ENCODE assay signal across 25 cellular contexts in genomic region chr3:52017467-52018065, GRCh38. TPM values are rescaled to one million over a fixed set of nuclear protein-coding genes. Genes with fewer than 3 reads are reported as not detected.
DNase-seq lines count a peak whose midpoint lies in the region; ATAC-seq, FAIRE-seq and TF ChIP-seq lines count a peak whose summit lies in the region.
"Had no signal": no experiment of that assay in that cellular context is flagged by ENCODE, and none has a peak within 500 bp of the region (broad histone marks: within the 10 kb centered on the region; RNA-seq: fewer than 3 reads in every experiment).

No MANE protein-coding gene starts in this region.

- no peaks in the 10 kb centered on the region for H3K36me3 ChIP-seq in liver (ENCODE audit: control insufficient read depth in 4 of 4, insufficient read depth in 3 of 4, low read depth in 1 of 4, low read length in 3 of 4)
- no peaks in the 10 kb centered on the region for H3K36me3 ChIP-seq in HepG2 (replicated peaks in 1 of 2; ENCODE audit: control insufficient read depth in 1 of 2, insufficient read depth in 2 of 2, low read length in 2 of 2)
- no peaks in the 10 kb centered on the region for H3K36me3 ChIP-seq in esophagus muscularis mucosa
- no peaks in the 10 kb centered on the region for H3K36me3 ChIP-seq in mammary epithelial cell (ENCODE audit: insufficient read depth, low read length)
- H3K36me3 ChIP-seq: left lung, neutrophil, prostate gland had no signal

- WGBS in liver: 83% methylated on average over 14 of the region's 14 CpGs
- 41% methylated on average over 8 of the region's 14 CpGs for WGBS in HepG2 (ENCODE audit: low lambda C conversion rate)
- 84% methylated on average over 14 of the region's 14 CpGs for WGBS in esophagus muscularis mucosa
- 85% methylated on average over 8 of the region's 14 CpGs for WGBS in mammary epithelial cell (ENCODE audit: low coverage, missing lambda C conversion rate)

- no peaks in the 10 kb centered on the region for H3K36me3 Mint-ChIP-seq in nephron (ENCODE audit: low read depth)

- CTCF ChIA-PET in HepG2 (lab: Yijun Ruan, JAX; ENCODE audit: low intra/inter-chr PET ratio, low total read pairs) (no interaction called here), mammary epithelial cell (lab: Charles Lee; ENCODE audit: low non-redundant PET) (no interaction called here)

- peaks cover 41% of the 10 kb centered on the region for H3K4me1 Mint-ChIP-seq in nephron

- no peaks in the 10 kb centered on the region for H3K9me3 ChIP-seq in liver (ENCODE audit: control insufficient read depth in 4 of 4, low read length in 3 of 4)
- no peaks in the 10 kb centered on the region for H3K9me3 ChIP-seq in HepG2 (ENCODE audit: low read length)
- no peaks in the 10 kb centered on the region for H3K9me3 ChIP-seq in esophagus muscularis mucosa
- H3K9me3 ChIP-seq in mammary epithelial cell (replicated peaks; ENCODE audit: insufficient read depth, low read length): no peaks in the 10 kb centered on the region
- H3K9me3 ChIP-seq: A549, left lung, neutrophil, prostate gland had no signal

- POLR2A ChIA-PET in HepG2 (lab: Yijun Ruan, JAX): no interaction called here

- H3K4me3 ChIP-seq in liver (ENCODE audit: low read depth in 1 of 3, low read length in 3 of 3): no peak overlapping the region
- H3K4me3 ChIP-seq in HepG2 (replicated peaks in 1 of 3; ENCODE audit: insufficient read depth in 1 of 3, low read depth in 2 of 3, low read length in 3 of 3): no peak overlapping the region
- H3K4me3 ChIP-seq in esophagus muscularis mucosa: no peak overlapping the region
- H3K4me3 ChIP-seq in mammary epithelial cell (replicated peaks in 1 of 3; ENCODE audit: insufficient read depth in 1 of 3, low read depth in 2 of 3, low read length in 3 of 3): no peak overlapping the region
- H3K4me3 ChIP-seq: A549, left lung, prostate gland had no signal

- intact Hi-C loops in HepG2 (cut with micrococcal nuclease; ENCODE audit: unreplicated experiment): no loop called here
- intact Hi-C loops in esophagus muscularis mucosa (cut with DNase I): loop anchor here (5.0 kb wide), 1 partner anchor 40 kb away; the partner anchor contains the start of gene DUSP7
- intact Hi-C loops in mammary epithelial cell (cut with micrococcal nuclease): no loop called here

- H3K4me2 ChIP-seq in HepG2 (ENCODE audit: low read depth, low read length) (no peak overlapping the region), mammary epithelial cell (ENCODE audit: insufficient read depth, low read depth, low read length) (no peak overlapping the region)
- H3K4me2 ChIP-seq: A549 had no signal

- H3K4me1 ChIP-seq in liver (ENCODE audit: control insufficient read depth in 4 of 4, insufficient read depth in 4 of 4, low read length in 3 of 4): peaks cover 0 to 3% (median 0%) of the 10 kb centered on the region in 4 donors
- H3K4me1 ChIP-seq in HepG2 (ENCODE audit: insufficient read depth, low read length): peaks cover 64% of the 10 kb centered on the region
- H3K4me1 ChIP-seq in esophagus muscularis mucosa: peaks cover 36 to 64% (median 46%) of the 10 kb centered on the region in 4 donors
- H3K4me1 ChIP-seq in mammary epithelial cell (ENCODE audit: insufficient read depth, low read length): no peaks in the 10 kb centered on the region
- H3K4me1 ChIP-seq: A549, prostate gland had no signal

- H3K27me3 ChIP-seq in liver (ENCODE audit: control insufficient read depth in 4 of 4, insufficient read depth in 4 of 4, low read length in 3 of 4) (no peaks in the 10 kb centered on the region), HepG2 (ENCODE audit: control insufficient read depth in 1 of 2, insufficient read depth in 2 of 2, low read length in 2 of 2) (peaks cover 2 to 55% of the 10 kb centered on the region in 2 experiments; a peak in 3 of 5 replicates), esophagus muscularis mucosa (no peaks in the 10 kb centered on the region), mammary epithelial cell (ENCODE audit: insufficient read depth, low read length) (no peaks in the 10 kb centered on the region)
- H3K27me3 ChIP-seq: left lung, neutrophil had no signal

- H3K9me3 Mint-ChIP-seq in nephron: no peaks in the 10 kb centered on the region

- no peak for TF ChIP-seq EP300 in HepG2 (IDR thresholded peaks at IDR 0.05; ENCODE audit: low read depth in 2 of 2, low read length in 2 of 2)
- no peak for TF ChIP-seq EP300 in HepG2 (CRISPR knock-in tag; IDR thresholded peaks at IDR 0.05; ENCODE audit: borderline replicate concordance)
- no peak for TF ChIP-seq EP300 in esophagus muscularis mucosa (IDR thresholded peaks at IDR 0.05)

- H3K9ac ChIP-seq in liver (ENCODE audit: low read depth in 1 of 2, low read length in 2 of 2): no peak overlapping the region
- H3K9ac ChIP-seq in HepG2 (ENCODE audit: insufficient read depth, low read depth, low read length): no peak overlapping the region
- H3K9ac ChIP-seq in mammary epithelial cell (ENCODE audit: insufficient read depth, low read length): no peak overlapping the region

- DNase-seq in HepG2 (ENCODE audit: low spot score): no peak
- DNase-seq in esophagus muscularis mucosa (ENCODE audit: extremely low spot score): no peak
- DNase-seq in NCI-H345 treated with DMSO at 0.1 percent for 48 hours (lab: John Stamatoyannopoulos, UW; ENCODE audit: unreplicated experiment): no peak
- DNase-seq in H4 (ENCODE audit: low spot score): no peak
- no peak for DNase-seq in mammary epithelial cell
- DNase-seq: activated gamma-delta T cell; DMS53; GF-D8; Kasumi-1; NCI-H1694; NCI-H2171 treated with DMSO at 0.1 percent for 48 hours; NCI-H524 treated with DMSO at 0.1 percent for 48 hours; small intestine; stimulated activated CD4-positive, alpha-beta T cell treated with anti-CD3 and anti-CD28 coated beads, Interleukin-2, amount 100 ng/mL, for 24 hours had no signal

- H3K27ac ChIP-seq in liver (ENCODE audit: low read depth in 1 of 2, low read length in 2 of 2) (no peak overlapping the region), HepG2 (ENCODE audit: extremely low read length, insufficient read depth, low read length) (no peak overlapping the region), esophagus muscularis mucosa (replicated peaks in 1 of 4) (peak overlapping the region; percentile 24 to 59 (median 33)), mammary epithelial cell (ENCODE audit: insufficient read depth, low read depth, low read length) (no peak overlapping the region)
- H3K27ac ChIP-seq: A549, left lung, neutrophil, prostate gland had no signal

- no peaks in the 10 kb centered on the region for H3K79me2 ChIP-seq in HepG2 (ENCODE audit: insufficient read depth, low read length)
- no peaks in the 10 kb centered on the region for H3K79me2 ChIP-seq in mammary epithelial cell (ENCODE audit: insufficient read depth, low read length)

- BruUV-seq in HepG2 (replicated peaks; lab: Mats Ljungman, UMichigan): no TSS peak
- no TSS peak for BruUV-seq in mammary epithelial cell (replicated peaks; lab: Mats Ljungman, UMichigan)

- TF ChIP-seq CTCF in liver (IDR thresholded peaks at IDR 0.05; ENCODE audit: low read depth, low read length, missing input control) (no peak), HepG2 (CRISPR knock-in tag; IDR thresholded peaks at IDR 0.05) (no peak), esophagus muscularis mucosa (IDR thresholded peaks at IDR 0.05) (no peak), nephron (IDR thresholded peaks at IDR 0.05; ENCODE audit: unreplicated experiment in 3 of 3) (no peak), mammary epithelial cell (conservative IDR thresholded peaks at IDR 0.05 in 1 of 2, IDR thresholded peaks at IDR 0.05 in 1 of 2; ENCODE audit: extremely low read depth in 1 of 2, insufficient read depth in 1 of 2, low read depth in 1 of 2, low read length in 2 of 2) (no peak)

- no peaks in the 10 kb centered on the region for H3K27me3 Mint-ChIP-seq in nephron (ENCODE audit: low read depth)

- H2AFZ ChIP-seq in HepG2 (ENCODE audit: low read length): no peak overlapping the region
- H2AFZ ChIP-seq in mammary epithelial cell (ENCODE audit: low read depth, low read length): no peak overlapping the region

- no peaks in the 10 kb centered on the region for H4K20me1 ChIP-seq in HepG2 (ENCODE audit: insufficient read depth, low read length)
- H4K20me1 ChIP-seq in mammary epithelial cell (ENCODE audit: insufficient read depth, low read length): no peaks in the 10 kb centered on the region

- dilution Hi-C loops in mammary epithelial cell (cut with HindIII; ENCODE audit: low sequenced_read_pairs): no loop called here

- in situ Hi-C loops in HepG2 (cut with HindIII; ENCODE audit: extremely low pct_ligation_motif_present, low pct_unique_long_range_greater_than_20kb): no loop called here
- in situ Hi-C loops in mammary epithelial cell (cut with MboI; ENCODE audit: low sequenced_read_pairs in 2 of 2): no loop called here

- H3K27ac Mint-ChIP-seq in nephron: peak overlapping the region; percentile 52 to 88 (median 57)
- H3K27ac Mint-ChIP-seq: B cell had no signal

- TF ChIP-seq RAD21 in liver (IDR thresholded peaks at IDR 0.05) (no peak), HepG2 (CRISPR knock-in tag; IDR thresholded peaks at IDR 0.05) (no peak)

- no peak for TF ChIP-seq POLR2A in HepG2 (IDR thresholded peaks at IDR 0.05; ENCODE audit: insufficient read depth in 1 of 2, low read depth in 2 of 2, low read length in 2 of 2)
- TF ChIP-seq POLR2A in esophagus muscularis mucosa (IDR thresholded peaks at IDR 0.05; ENCODE audit: low read depth): no peak

- no peak for ATAC-seq in HepG2
- no peak for ATAC-seq in GM21786 (IDR thresholded peaks at IDR 0.05; ENCODE audit: unreplicated experiment)
- ATAC-seq: A549, left lung had no signal

- no peak overlapping the region for H3K4me3 Mint-ChIP-seq in nephron
- H3K4me3 Mint-ChIP-seq: B cell had no signal

- FAIRE-seq in HepG2 (lab: Jason Lieb, UNC): no peak
- FAIRE-seq: A549, endothelial cell of umbilical vein, H1, RCC 7860, small intestine had no signal

RNA-seq across cellular contexts. Expression of gene RPL29, which starts 21.9 kb away (rescaled TPM):
- total RNA-seq in liver (100 to 1,000 TPM; 292 to 358 TPM), HepG2 (2016; rRNA removed; fragmentation: Illumina TruSeq; extraction: Trizol) (1,348 and 1,507 TPM in 2 replicates), esophagus muscularis mucosa (1,000 to 10,000 TPM in 3 of 4 donors, 100 to 1,000 TPM in 1; 786 to 1,908 (median 1,382) TPM), mammary epithelial cell (1,000 to 10,000 TPM; 1,040 to 1,174 TPM)
- polyA plus RNA-seq in liver (100 to 1,000 TPM; 418 to 789 TPM), HepG2 (2011; rRNA removed) (2,212 and 2,263 TPM in 2 replicates), mammary epithelial cell (2,670 TPM)
- total RNA-seq in HepG2 (2016; cell fraction: cytosol; rRNA removed; fragmentation: Illumina TruSeq; extraction: Trizol; ENCODE audit: low read depth): 2,410 and 2,561 TPM in 2 replicates
- 1,336 and 1,557 TPM in 2 replicates for total RNA-seq in HepG2 (2016; cell fraction: insoluble cytoplasmic fraction; rRNA removed; fragmentation: Illumina TruSeq; extraction: Trizol)
- 3,125 and 3,259 TPM in 2 replicates for total RNA-seq in HepG2 (2016; cell fraction: membrane; rRNA removed; fragmentation: Illumina TruSeq; extraction: Trizol)
- total RNA-seq in HepG2 (2016; cell fraction: nucleus; rRNA removed; fragmentation: Illumina TruSeq; extraction: Trizol): 561 and 582 TPM in 2 replicates
- polyA plus RNA-seq in HepG2 (2011; cell fraction: cytosol; rRNA removed): 3,529 and 3,773 TPM in 2 replicates
- 1,156 and 1,364 TPM in 2 replicates for polyA plus RNA-seq in HepG2 (2011; cell fraction: nucleus; rRNA removed)
- polyA plus RNA-seq in HepG2 (2012): 2,468 and 3,197 TPM in 2 replicates
- polyA plus RNA-seq in HepG2 (2016; cell fraction: cytosol; fragmentation: Illumina TruSeq; extraction: Trizol; ENCODE audit: low read depth): 3,334 and 3,729 TPM in 2 replicates
- 2,145 and 2,237 TPM in 2 replicates for polyA plus RNA-seq in HepG2 (2016; cell fraction: insoluble cytoplasmic fraction; fragmentation: Illumina TruSeq; extraction: Trizol; ENCODE audit: low read depth)
- polyA plus RNA-seq in HepG2 (2016; cell fraction: membrane; fragmentation: Illumina TruSeq; extraction: Trizol; ENCODE audit: low read depth): 4,346 and 4,410 TPM in 2 replicates
- polyA plus RNA-seq in HepG2 (2016; cell fraction: nucleus; fragmentation: Illumina TruSeq; extraction: Trizol; ENCODE audit: insufficient read depth, low read depth): 1,173 and 1,267 TPM in 2 replicates
- polyA minus RNA-seq in HepG2 (2011; rRNA and poly(A)+ RNA removed; ENCODE audit: low replicate concordance): 1,196 and 1,308 TPM in 2 replicates
- polyA minus RNA-seq in HepG2 (2011; cell fraction: cytosol; rRNA and poly(A)+ RNA removed): 819 and 837 TPM in 2 replicates
- 324 and 432 TPM in 2 replicates for polyA minus RNA-seq in HepG2 (2011; cell fraction: nucleus; rRNA and poly(A)+ RNA removed)
- 1,303 and 1,313 TPM in 2 replicates for total RNA-seq in H4 (2014; rRNA removed; shearing (Covaris generic))
- polyA minus RNA-seq in mammary epithelial cell: 407 TPM

RNA-seq across cellular contexts. Expression of gene ACY1, which starts 34.2 kb away (rescaled TPM):
- total RNA-seq in liver (100 to 1,000 TPM in 1 of 2 donors, 10 to 100 TPM in 1; 69.5 to 241 TPM), HepG2 (2016; rRNA removed; fragmentation: Illumina TruSeq; extraction: Trizol) (112 and 113 TPM in 2 replicates), esophagus muscularis mucosa (10 to 100 TPM in 3 of 4 donors, 1 to 10 TPM in 1; 10.0 to 19.2 (median 15.8) TPM), mammary epithelial cell (100 to 1,000 TPM in 1 of 2 donors, 10 to 100 TPM in 1; 90.5 to 107 TPM)
- polyA plus RNA-seq in liver (100 to 1,000 TPM; 234 to 274 TPM), HepG2 (2011; rRNA removed) (162 and 166 TPM in 2 replicates), mammary epithelial cell (129 TPM)
- 24.7 and 29.0 TPM in 2 replicates for total RNA-seq in HepG2 (2016; cell fraction: cytosol; rRNA removed; fragmentation: Illumina TruSeq; extraction: Trizol; ENCODE audit: low read depth)
- 100 and 107 TPM in 2 replicates for total RNA-seq in HepG2 (2016; cell fraction: insoluble cytoplasmic fraction; rRNA removed; fragmentation: Illumina TruSeq; extraction: Trizol)
- total RNA-seq in HepG2 (2016; cell fraction: membrane; rRNA removed; fragmentation: Illumina TruSeq; extraction: Trizol): 29.7 and 29.8 TPM in 2 replicates
- total RNA-seq in HepG2 (2016; cell fraction: nucleus; rRNA removed; fragmentation: Illumina TruSeq; extraction: Trizol): 46.2 and 55.9 TPM in 2 replicates
- 122 and 222 TPM in 2 replicates for polyA plus RNA-seq in HepG2 (2011; cell fraction: cytosol; rRNA removed)
- polyA plus RNA-seq in HepG2 (2011; cell fraction: nucleus; rRNA removed): 380 and 387 TPM in 2 replicates
- 89.1 and 116 TPM in 2 replicates for polyA plus RNA-seq in HepG2 (2012)
- 18.6 and 25.0 TPM in 2 replicates for polyA plus RNA-seq in HepG2 (2016; cell fraction: cytosol; fragmentation: Illumina TruSeq; extraction: Trizol; ENCODE audit: low read depth)
- polyA plus RNA-seq in HepG2 (2016; cell fraction: insoluble cytoplasmic fraction; fragmentation: Illumina TruSeq; extraction: Trizol; ENCODE audit: low read depth): 101 and 119 TPM in 2 replicates
- 26.8 and 28.5 TPM in 2 replicates for polyA plus RNA-seq in HepG2 (2016; cell fraction: membrane; fragmentation: Illumina TruSeq; extraction: Trizol; ENCODE audit: low read depth)
- polyA plus RNA-seq in HepG2 (2016; cell fraction: nucleus; fragmentation: Illumina TruSeq; extraction: Trizol; ENCODE audit: insufficient read depth, low read depth): 112 and 117 TPM in 2 replicates
- 110 and 460 TPM in 2 replicates for polyA minus RNA-seq in HepG2 (2011; rRNA and poly(A)+ RNA removed; ENCODE audit: low replicate concordance)
- polyA minus RNA-seq in HepG2 (2011; cell fraction: cytosol; rRNA and poly(A)+ RNA removed): 133 and 142 TPM in 2 replicates
- polyA minus RNA-seq in HepG2 (2011; cell fraction: nucleus; rRNA and poly(A)+ RNA removed): 75.1 and 77.0 TPM in 2 replicates
- total RNA-seq in H4 (2014; rRNA removed; shearing (Covaris generic)): 35.6 and 41.7 TPM in 2 replicates
- 147 TPM for polyA minus RNA-seq in mammary epithelial cell

RNA-seq across cellular contexts. Expression of gene DUSP7, which starts 38.8 kb away (rescaled TPM):
- 1 to 10 TPM; 3.7 to 5.0 TPM for total RNA-seq in liver
- polyA plus RNA-seq in liver: 1 to 10 TPM; 1.5 to 3.7 TPM
- total RNA-seq in HepG2 (2016; rRNA removed; fragmentation: Illumina TruSeq; extraction: Trizol): 6.6 and 7.3 TPM in 2 replicates
- 4.7 and 5.1 TPM in 2 replicates for total RNA-seq in HepG2 (2016; cell fraction: cytosol; rRNA removed; fragmentation: Illumina TruSeq; extraction: Trizol; ENCODE audit: low read depth)
- total RNA-seq in HepG2 (2016; cell fraction: insoluble cytoplasmic fraction; rRNA removed; fragmentation: Illumina TruSeq; extraction: Trizol): 5.1 and 7.0 TPM in 2 replicates
- 14.7 and 15.2 TPM in 2 replicates for total RNA-seq in HepG2 (2016; cell fraction: membrane; rRNA removed; fragmentation: Illumina TruSeq; extraction: Trizol)
- total RNA-seq in HepG2 (2016; cell fraction: nucleus; rRNA removed; fragmentation: Illumina TruSeq; extraction: Trizol): 4.6 and 4.7 TPM in 2 replicates
- polyA plus RNA-seq in HepG2 (2011; rRNA removed): 8.7 and 8.8 TPM in 2 replicates
- 8.3 and 10.5 TPM in 2 replicates for polyA plus RNA-seq in HepG2 (2011; cell fraction: cytosol; rRNA removed)
- 5.7 and 6.3 TPM in 2 replicates for polyA plus RNA-seq in HepG2 (2011; cell fraction: nucleus; rRNA removed)
- polyA plus RNA-seq in HepG2 (2012): 2.9 and 3.4 TPM in 2 replicates
- 7.5 and 8.7 TPM in 2 replicates for polyA plus RNA-seq in HepG2 (2016; cell fraction: cytosol; fragmentation: Illumina TruSeq; extraction: Trizol; ENCODE audit: low read depth)
- polyA plus RNA-seq in HepG2 (2016; cell fraction: insoluble cytoplasmic fraction; fragmentation: Illumina TruSeq; extraction: Trizol; ENCODE audit: low read depth): 9.3 and 11.6 TPM in 2 replicates
- 15.7 and 19.4 TPM in 2 replicates for polyA plus RNA-seq in HepG2 (2016; cell fraction: membrane; fragmentation: Illumina TruSeq; extraction: Trizol; ENCODE audit: low read depth)
- 7.9 and 8.3 TPM in 2 replicates for polyA plus RNA-seq in HepG2 (2016; cell fraction: nucleus; fragmentation: Illumina TruSeq; extraction: Trizol; ENCODE audit: insufficient read depth, low read depth)
- polyA minus RNA-seq in HepG2 (2011; rRNA and poly(A)+ RNA removed; ENCODE audit: low replicate concordance): 31.6 and 87.2 TPM in 2 replicates
- polyA minus RNA-seq in HepG2 (2011; cell fraction: cytosol; rRNA and poly(A)+ RNA removed): 8.1 and 9.1 TPM in 2 replicates
- polyA minus RNA-seq in HepG2 (2011; cell fraction: nucleus; rRNA and poly(A)+ RNA removed): 4.6 and 5.6 TPM in 2 replicates
- 10 to 100 TPM in 3 of 4 donors, 1 to 10 TPM in 1; 10.0 to 23.5 (median 15.9) TPM for total RNA-seq in esophagus muscularis mucosa
- total RNA-seq in H4 (2014; rRNA removed; shearing (Covaris generic)): 4.3 and 6.2 TPM in 2 replicates
- 100 to 1,000 TPM in 1 of 2 donors, 10 to 100 TPM in 1; 64.7 to 167 TPM for total RNA-seq in mammary epithelial cell
- polyA plus RNA-seq in mammary epithelial cell: 212 TPM
- 293 TPM for polyA minus RNA-seq in mammary epithelial cell

RNA-seq across cellular contexts. Expression of gene ABHD14A, which starts 42.7 kb away (rescaled TPM):
- 10 to 100 TPM in 1 of 2 donors, 1 to 10 TPM in 1; 8.2 to 10.5 TPM for total RNA-seq in liver
- polyA plus RNA-seq in liver: 10 to 100 TPM; 16.3 to 19.9 TPM
- total RNA-seq in HepG2 (2016; rRNA removed; fragmentation: Illumina TruSeq; extraction: Trizol): 12.3 and 29.5 TPM in 2 replicates
- 29.8 and 42.0 TPM in 2 replicates for total RNA-seq in HepG2 (2016; cell fraction: cytosol; rRNA removed; fragmentation: Illumina TruSeq; extraction: Trizol; ENCODE audit: low read depth)
- 13.9 and 25.2 TPM in 2 replicates for total RNA-seq in HepG2 (2016; cell fraction: insoluble cytoplasmic fraction; rRNA removed; fragmentation: Illumina TruSeq; extraction: Trizol)
- 28.5 and 40.2 TPM in 2 replicates for total RNA-seq in HepG2 (2016; cell fraction: membrane; rRNA removed; fragmentation: Illumina TruSeq; extraction: Trizol)
- total RNA-seq in HepG2 (2016; cell fraction: nucleus; rRNA removed; fragmentation: Illumina TruSeq; extraction: Trizol): 14.6 and 20.6 TPM in 2 replicates
- 46.9 and 53.9 TPM in 2 replicates for polyA plus RNA-seq in HepG2 (2011; rRNA removed)
- 62.7 and 81.3 TPM in 2 replicates for polyA plus RNA-seq in HepG2 (2011; cell fraction: cytosol; rRNA removed)
- polyA plus RNA-seq in HepG2 (2011; cell fraction: nucleus; rRNA removed): 21.1 and 27.5 TPM in 2 replicates
- 15.4 and 26.5 TPM in 2 replicates for polyA plus RNA-seq in HepG2 (2012)
- polyA plus RNA-seq in HepG2 (2016; cell fraction: cytosol; fragmentation: Illumina TruSeq; extraction: Trizol; ENCODE audit: low read depth): 43.5 and 57.3 TPM in 2 replicates
- 16.4 and 20.9 TPM in 2 replicates for polyA plus RNA-seq in HepG2 (2016; cell fraction: insoluble cytoplasmic fraction; fragmentation: Illumina TruSeq; extraction: Trizol; ENCODE audit: low read depth)
- 38.0 and 46.5 TPM in 2 replicates for polyA plus RNA-seq in HepG2 (2016; cell fraction: membrane; fragmentation: Illumina TruSeq; extraction: Trizol; ENCODE audit: low read depth)
- 40.2 and 40.9 TPM in 2 replicates for polyA plus RNA-seq in HepG2 (2016; cell fraction: nucleus; fragmentation: Illumina TruSeq; extraction: Trizol; ENCODE audit: insufficient read depth, low read depth)
- polyA minus RNA-seq in HepG2 (2011; rRNA and poly(A)+ RNA removed; ENCODE audit: low replicate concordance): 36.2 and 41.1 TPM in 2 replicates
- 12.3 and 12.7 TPM in 2 replicates for polyA minus RNA-seq in HepG2 (2011; cell fraction: cytosol; rRNA and poly(A)+ RNA removed)
- 2.2 and 3.2 TPM in 2 replicates for polyA minus RNA-seq in HepG2 (2011; cell fraction: nucleus; rRNA and poly(A)+ RNA removed)
- 10 to 100 TPM in 3 of 4 donors, 1 to 10 TPM in 1; 10.0 to 22.3 (median 15.8) TPM for total RNA-seq in esophagus muscularis mucosa
- total RNA-seq in H4 (2014; rRNA removed; shearing (Covaris generic)): 8.0 and 13.9 TPM in 2 replicates
- total RNA-seq in mammary epithelial cell: 10 to 100 TPM in 1 of 2 donors, 1 to 10 TPM in 1; 9.7 to 10.0 TPM
- 15.4 TPM for polyA plus RNA-seq in mammary epithelial cell
- polyA minus RNA-seq in mammary epithelial cell: 3.2 TPM

RNA-seq across cellular contexts. Expression of gene ABHD14B, which starts 43.7 kb away (rescaled TPM):
- total RNA-seq in liver (10 to 100 TPM; 24.3 to 43.3 TPM), HepG2 (2016; rRNA removed; fragmentation: Illumina TruSeq; extraction: Trizol) (40.4 and 44.4 TPM in 2 replicates), esophagus muscularis mucosa (10 to 100 TPM; 41.8 to 49.5 (median 46.9) TPM), mammary epithelial cell (10 to 100 TPM; 20.5 to 24.9 TPM)
- polyA plus RNA-seq in liver (100 to 1,000 TPM in 1 of 2 donors, 10 to 100 TPM in 1; 90.6 to 127 TPM), HepG2 (2011; rRNA removed) (102 and 108 TPM in 2 replicates), mammary epithelial cell (34.8 TPM)
- total RNA-seq in HepG2 (2016; cell fraction: cytosol; rRNA removed; fragmentation: Illumina TruSeq; extraction: Trizol; ENCODE audit: low read depth): 13.6 and 18.3 TPM in 2 replicates
- total RNA-seq in HepG2 (2016; cell fraction: insoluble cytoplasmic fraction; rRNA removed; fragmentation: Illumina TruSeq; extraction: Trizol): 39.5 and 45.7 TPM in 2 replicates
- total RNA-seq in HepG2 (2016; cell fraction: membrane; rRNA removed; fragmentation: Illumina TruSeq; extraction: Trizol): 31.7 and 38.5 TPM in 2 replicates
- 23.4 and 24.3 TPM in 2 replicates for total RNA-seq in HepG2 (2016; cell fraction: nucleus; rRNA removed; fragmentation: Illumina TruSeq; extraction: Trizol)
- 95.9 and 104 TPM in 2 replicates for polyA plus RNA-seq in HepG2 (2011; cell fraction: cytosol; rRNA removed)
- polyA plus RNA-seq in HepG2 (2011; cell fraction: nucleus; rRNA removed): 69.4 and 73.2 TPM in 2 replicates
- polyA plus RNA-seq in HepG2 (2012): 40.5 and 57.0 TPM in 2 replicates
- 22.6 and 24.5 TPM in 2 replicates for polyA plus RNA-seq in HepG2 (2016; cell fraction: cytosol; fragmentation: Illumina TruSeq; extraction: Trizol; ENCODE audit: low read depth)
- polyA plus RNA-seq in HepG2 (2016; cell fraction: insoluble cytoplasmic fraction; fragmentation: Illumina TruSeq; extraction: Trizol; ENCODE audit: low read depth): 68.7 and 73.5 TPM in 2 replicates
- 44.0 and 45.5 TPM in 2 replicates for polyA plus RNA-seq in HepG2 (2016; cell fraction: membrane; fragmentation: Illumina TruSeq; extraction: Trizol; ENCODE audit: low read depth)
- polyA plus RNA-seq in HepG2 (2016; cell fraction: nucleus; fragmentation: Illumina TruSeq; extraction: Trizol; ENCODE audit: insufficient read depth, low read depth): 59.0 and 60.0 TPM in 2 replicates
- polyA minus RNA-seq in HepG2 (2011; rRNA and poly(A)+ RNA removed; ENCODE audit: low replicate concordance): 111 and 118 TPM in 2 replicates
- polyA minus RNA-seq in HepG2 (2011; cell fraction: cytosol; rRNA and poly(A)+ RNA removed): 32.2 and 37.7 TPM in 2 replicates
- polyA minus RNA-seq in HepG2 (2011; cell fraction: nucleus; rRNA and poly(A)+ RNA removed): 17.9 and 25.7 TPM in 2 replicates
- total RNA-seq in H4 (2014; rRNA removed; shearing (Covaris generic)): 3.2 and 12.5 TPM in 2 replicates
- 29.5 TPM for polyA minus RNA-seq in mammary epithelial cell

Comparison
In these comparisons a context has a peak if more than half of its experiments do, and no peak if none do; other contexts are left out.
1. H3K27ac ChIP-seq: peak in esophagus muscularis mucosa (4 of 4); none in liver (0 of 2), HepG2 (single experiment) and mammary epithelial cell (single experiment).